Comparison of ENCODE assay signal across 1 cellular context in the genomic region with DNA sequence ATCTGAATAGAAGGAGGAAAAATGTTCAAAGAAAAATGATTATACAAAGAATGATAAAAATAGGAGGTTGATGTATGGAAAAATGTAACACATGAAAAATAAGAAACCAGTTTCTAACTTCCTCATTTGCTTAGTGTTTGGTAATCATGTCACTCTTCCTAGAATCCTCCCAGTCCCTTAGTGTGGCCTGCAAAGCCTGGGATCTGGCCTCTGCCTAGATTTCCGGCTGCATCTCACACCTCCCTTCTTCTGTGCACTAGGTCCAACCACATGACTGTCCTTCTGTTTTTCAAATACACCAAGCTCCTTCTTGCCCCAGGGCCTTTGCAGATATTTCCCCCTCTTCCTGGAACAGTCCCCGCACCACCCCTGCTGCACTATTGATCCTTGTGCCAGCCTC.
TF ChIP-seq lines count a peak whose summit lies in the region.

No MANE protein-coding gene starts in this region.

TF ChIP-seq in GM23338, 12 proteins besides CTCF, POLR2A, EP300 and RAD21 (continued from another document):
- TF ChIP-seq, protein P1, sequence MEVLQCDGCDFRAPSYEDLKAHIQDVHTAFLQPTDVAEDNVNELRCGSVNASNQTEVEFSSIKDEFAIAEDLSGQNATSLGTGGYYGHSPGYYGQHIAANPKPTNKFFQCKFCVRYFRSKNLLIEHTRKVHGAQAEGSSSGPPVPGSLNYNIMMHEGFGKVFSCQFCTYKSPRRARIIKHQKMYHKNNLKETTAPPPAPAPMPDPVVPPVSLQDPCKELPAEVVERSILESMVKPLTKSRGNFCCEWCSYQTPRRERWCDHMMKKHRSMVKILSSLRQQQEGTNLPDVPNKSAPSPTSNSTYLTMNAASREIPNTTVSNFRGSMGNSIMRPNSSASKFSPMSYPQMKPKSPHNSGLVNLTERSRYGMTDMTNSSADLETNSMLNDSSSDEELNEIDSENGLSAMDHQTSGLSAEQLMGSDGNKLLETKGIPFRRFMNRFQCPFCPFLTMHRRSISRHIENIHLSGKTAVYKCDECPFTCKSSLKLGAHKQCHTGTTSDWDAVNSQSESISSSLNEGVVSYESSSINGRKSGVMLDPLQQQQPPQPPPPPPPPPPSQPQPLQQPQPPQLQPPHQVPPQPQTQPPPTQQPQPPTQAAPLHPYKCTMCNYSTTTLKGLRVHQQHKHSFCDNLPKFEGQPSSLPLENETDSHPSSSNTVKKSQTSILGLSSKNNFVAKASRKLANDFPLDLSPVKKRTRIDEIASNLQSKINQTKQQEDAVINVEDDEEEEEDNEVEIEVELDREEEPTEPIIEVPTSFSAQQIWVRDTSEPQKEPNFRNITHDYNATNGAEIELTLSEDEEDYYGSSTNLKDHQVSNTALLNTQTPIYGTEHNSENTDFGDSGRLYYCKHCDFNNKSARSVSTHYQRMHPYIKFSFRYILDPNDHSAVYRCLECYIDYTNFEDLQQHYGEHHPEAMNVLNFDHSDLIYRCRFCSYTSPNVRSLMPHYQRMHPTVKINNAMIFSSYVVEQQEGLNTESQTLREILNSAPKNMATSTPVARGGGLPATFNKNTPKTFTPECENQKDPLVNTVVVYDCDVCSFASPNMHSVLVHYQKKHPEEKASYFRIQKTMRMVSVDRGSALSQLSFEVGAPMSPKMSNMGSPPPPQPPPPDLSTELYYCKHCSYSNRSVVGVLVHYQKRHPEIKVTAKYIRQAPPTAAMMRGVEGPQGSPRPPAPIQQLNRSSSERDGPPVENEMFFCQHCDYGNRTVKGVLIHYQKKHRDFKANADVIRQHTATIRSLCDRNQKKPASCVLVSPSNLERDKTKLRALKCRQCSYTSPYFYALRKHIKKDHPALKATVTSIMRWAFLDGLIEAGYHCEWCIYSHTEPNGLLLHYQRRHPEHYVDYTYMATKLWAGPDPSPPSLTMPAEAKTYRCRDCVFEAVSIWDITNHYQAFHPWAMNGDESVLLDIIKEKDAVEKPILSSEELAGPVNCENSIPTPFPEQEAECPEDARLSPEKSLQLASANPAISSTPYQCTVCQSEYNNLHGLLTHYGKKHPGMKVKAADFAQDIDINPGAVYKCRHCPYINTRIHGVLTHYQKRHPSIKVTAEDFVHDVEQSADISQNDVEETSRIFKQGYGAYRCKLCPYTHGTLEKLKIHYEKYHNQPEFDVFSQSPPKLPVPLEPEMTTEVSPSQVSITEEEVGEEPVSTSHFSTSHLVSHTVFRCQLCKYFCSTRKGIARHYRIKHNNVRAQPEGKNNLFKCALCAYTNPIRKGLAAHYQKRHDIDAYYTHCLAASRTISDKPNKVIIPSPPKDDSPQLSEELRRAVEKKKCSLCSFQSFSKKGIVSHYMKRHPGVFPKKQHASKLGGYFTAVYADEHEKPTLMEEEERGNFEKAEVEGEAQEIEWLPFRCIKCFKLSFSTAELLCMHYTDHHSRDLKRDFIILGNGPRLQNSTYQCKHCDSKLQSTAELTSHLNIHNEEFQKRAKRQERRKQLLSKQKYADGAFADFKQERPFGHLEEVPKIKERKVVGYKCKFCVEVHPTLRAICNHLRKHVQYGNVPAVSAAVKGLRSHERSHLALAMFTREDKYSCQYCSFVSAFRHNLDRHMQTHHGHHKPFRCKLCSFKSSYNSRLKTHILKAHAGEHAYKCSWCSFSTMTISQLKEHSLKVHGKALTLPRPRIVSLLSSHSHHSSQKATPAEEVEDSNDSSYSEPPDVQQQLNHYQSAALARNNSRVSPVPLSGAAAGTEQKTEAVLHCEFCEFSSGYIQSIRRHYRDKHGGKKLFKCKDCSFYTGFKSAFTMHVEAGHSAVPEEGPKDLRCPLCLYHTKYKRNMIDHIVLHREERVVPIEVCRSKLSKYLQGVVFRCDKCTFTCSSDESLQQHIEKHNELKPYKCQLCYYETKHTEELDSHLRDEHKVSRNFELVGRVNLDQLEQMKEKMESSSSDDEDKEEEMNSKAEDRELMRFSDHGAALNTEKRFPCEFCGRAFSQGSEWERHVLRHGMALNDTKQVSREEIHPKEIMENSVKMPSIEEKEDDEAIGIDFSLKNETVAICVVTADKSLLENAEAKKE (CRISPR knock-in tag; IDR thresholded peaks at IDR 0.05): no peak
TF ChIP-seq in GM23338: peak in this region for 0.
